In the genomic region with DNA sequence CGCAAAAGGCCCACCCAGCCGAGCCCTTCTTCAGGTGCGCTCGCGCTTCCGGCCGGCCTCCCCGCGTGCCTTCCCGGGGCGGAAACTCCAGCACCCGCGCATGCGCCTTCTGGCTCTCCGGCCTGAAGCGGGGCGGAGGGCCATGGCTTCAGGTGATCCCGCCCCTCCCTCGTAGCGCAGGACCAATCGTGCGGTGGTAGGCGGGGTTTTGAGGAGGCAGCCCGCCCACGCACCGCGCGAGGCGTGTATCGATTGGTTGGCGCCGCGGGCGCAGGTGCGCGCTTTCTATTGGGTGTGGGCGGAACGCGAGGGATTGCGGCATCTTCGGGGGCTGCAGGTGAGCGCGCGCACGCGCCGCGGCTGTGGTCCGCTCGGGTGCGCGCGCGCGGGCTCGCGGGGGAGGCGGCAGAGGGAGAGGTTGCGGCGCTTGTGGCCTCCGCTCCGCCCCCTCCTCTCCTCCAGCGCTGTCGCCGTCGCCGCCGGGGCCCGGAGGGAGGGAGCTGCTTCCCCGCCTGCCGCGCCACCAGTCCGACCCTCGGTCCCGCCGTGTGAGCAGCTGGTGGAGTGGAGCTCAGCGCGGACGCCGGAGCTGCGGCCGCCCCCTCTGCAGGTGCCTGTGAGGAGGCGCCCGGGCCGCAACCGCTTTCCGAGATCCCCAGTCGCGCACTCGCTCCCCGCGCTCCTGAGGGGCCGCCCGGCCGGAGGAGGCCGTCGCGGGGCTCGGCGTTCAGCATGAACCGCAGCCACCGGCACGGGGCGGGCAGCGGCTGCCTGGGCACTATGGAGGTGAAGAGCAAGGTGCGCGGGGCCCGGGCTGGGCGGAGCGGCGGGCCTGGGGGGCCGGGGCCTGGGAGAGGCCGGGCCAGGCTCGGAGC, we compare ENCODE assay signal across 8 cellular contexts. TPM values are rescaled to one million over a fixed set of nuclear protein-coding genes. Genes with fewer than 3 reads are reported as not detected.
DNase-seq lines count a peak whose midpoint lies in the region; ATAC-seq and FAIRE-seq lines count a peak whose summit lies in the region.

A gene with protein sequence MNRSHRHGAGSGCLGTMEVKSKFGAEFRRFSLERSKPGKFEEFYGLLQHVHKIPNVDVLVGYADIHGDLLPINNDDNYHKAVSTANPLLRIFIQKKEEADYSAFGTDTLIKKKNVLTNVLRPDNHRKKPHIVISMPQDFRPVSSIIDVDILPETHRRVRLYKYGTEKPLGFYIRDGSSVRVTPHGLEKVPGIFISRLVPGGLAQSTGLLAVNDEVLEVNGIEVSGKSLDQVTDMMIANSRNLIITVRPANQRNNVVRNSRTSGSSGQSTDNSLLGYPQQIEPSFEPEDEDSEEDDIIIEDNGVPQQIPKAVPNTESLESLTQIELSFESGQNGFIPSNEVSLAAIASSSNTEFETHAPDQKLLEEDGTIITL (plus strand): TSS at position 526 of the 875 bp plus-strand sequence. CDS start 207 bp downstream, at position 733.

- no peaks in the 10 kb centered on the region for H3K9me3 ChIP-seq in mesenchymal stem cell (ENCODE audit: control insufficient read depth, low read length)

- H4K91ac ChIP-seq in mesenchymal stem cell (ENCODE audit: low read length): peak within 1 kb of the TSS; percentile 76

- peak within 1 kb of the TSS; percentile 82 to 88 for H3K4me3 Mint-ChIP-seq in effector memory CD8-positive, alpha-beta T cell

- H3K79me1 ChIP-seq in mesenchymal stem cell (replicated peaks; ENCODE audit: low read length, poor library complexity, severe bottlenecking): peaks cover 5% of the 10 kb centered on the region

- H2BK120ac ChIP-seq in mesenchymal stem cell (ENCODE audit: low read depth, low read length): peak within 1 kb of the TSS; percentile 94

- H3K9me3 Mint-ChIP-seq in effector memory CD8-positive, alpha-beta T cell: no peaks in the 10 kb centered on the region

- H3K18ac ChIP-seq in mesenchymal stem cell (ENCODE audit: low read depth in 1 of 2, low read length in 2 of 2): peak within 1 kb of the TSS; percentile 53 to 92

- peaks cover 23% of the 10 kb centered on the region for H3K4me1 ChIP-seq in mesenchymal stem cell (ENCODE audit: control insufficient read depth, insufficient read depth, low read depth, low read length)

- peak within 1 kb of the TSS; percentile 98 for H3K4me2 ChIP-seq in mesenchymal stem cell (ENCODE audit: low read length, poor library complexity, severe bottlenecking)

- peak within 1 kb of the TSS; percentile 88 for H3K27ac ChIP-seq in mesenchymal stem cell (ENCODE audit: low read length, poor library complexity, severe bottlenecking)

- peak within 1 kb of the TSS; percentile 91 for H2BK5ac ChIP-seq in mesenchymal stem cell (ENCODE audit: low read depth, low read length, poor library complexity, severe bottlenecking)

- peak within 1 kb of the TSS; percentile 98 for H2AFZ ChIP-seq in mesenchymal stem cell (ENCODE audit: low read depth, low read length)

- peak within 1 kb of the TSS; percentile 98 for H2AK5ac ChIP-seq in mesenchymal stem cell (ENCODE audit: low read length, severe bottlenecking)

- H3K23ac ChIP-seq in mesenchymal stem cell (ENCODE audit: low read length in 2 of 2): peak within 1 kb of the TSS in 1 of 2 experiments; percentile 99

- H3K4me1 Mint-ChIP-seq in effector memory CD8-positive, alpha-beta T cell (ENCODE audit: low read depth in 2 of 2): peaks cover 10 to 14% of the 10 kb centered on the region in 2 donors

- H3K27me3 ChIP-seq in mesenchymal stem cell (ENCODE audit: control insufficient read depth in 1 of 2, insufficient read depth in 1 of 2, low read length in 2 of 2): no peaks in the 10 kb centered on the region

- peak within 1 kb of the TSS; percentile 59 to 86 for H2BK12ac ChIP-seq in mesenchymal stem cell (ENCODE audit: low read length in 2 of 2)

- peaks cover 0 to 5% of the 10 kb centered on the region in 2 experiments for H3K36me3 ChIP-seq in mesenchymal stem cell (ENCODE audit: control insufficient read depth in 1 of 2, insufficient read depth in 2 of 2, low read depth in 1 of 2, low read length in 2 of 2)

- H3K4ac ChIP-seq in mesenchymal stem cell (ENCODE audit: low read depth in 1 of 2, low read length in 2 of 2): peak within 1 kb of the TSS; percentile 69 to 94

- H2BK15ac ChIP-seq in mesenchymal stem cell (ENCODE audit: low read depth, poor library complexity, severe bottlenecking): peak within 1 kb of the TSS; percentile 45

- peak within 1 kb of the TSS; percentile 86 for H4K8ac ChIP-seq in mesenchymal stem cell (ENCODE audit: low read length)

- FAIRE-seq in HTR-8/SVneo (lab: Jason Lieb, UNC): peak; percentile 100

- H3K14ac ChIP-seq in mesenchymal stem cell (ENCODE audit: low read length in 2 of 2): peak within 1 kb of the TSS; percentile 44 to 76

- peak within 1 kb of the TSS; percentile 79 to 98 for H3K4me3 ChIP-seq in mesenchymal stem cell (ENCODE audit: insufficient read depth in 1 of 2, low read depth in 1 of 2, low read length in 2 of 2)

- ATAC-seq in GM21390 (IDR thresholded peaks at IDR 0.05; ENCODE audit: unreplicated experiment): peak; percentile 85
- peak; percentile 90 for ATAC-seq in effector memory CD8-positive, alpha-beta T cell (replicated peaks)

- DNase-seq in Caki2 (ENCODE audit: low read depth) (peak; percentile 100), HTR-8/SVneo (ENCODE audit: insufficient read length, low spot score) (peak; percentile 100), NOMO-1 (lab: John Stamatoyannopoulos, UW; ENCODE audit: unreplicated experiment in 2 of 2) (peak; percentile 95 to 98), mesenchymal stem cell (peak; percentile 94)
- peak; percentile 98 to 99 (median 98) for DNase-seq in activated CD8-positive, alpha-beta memory T cell treated with anti-CD3 and anti-CD28 coated beads for 48 hours (ENCODE audit: low read depth in 2 of 3, low spot score in 2 of 3)
- peak; percentile 96 to 98 (median 97) for DNase-seq in effector memory CD8-positive, alpha-beta T cell
- DNase-seq in stimulated activated CD8-positive, alpha-beta memory T cell treated with anti-CD3 and anti-CD28 coated beads, Interleukin-12 subunit alpha, Interleukin-12 subunit beta, amount 100 ng/mL, for 1 hour (ENCODE audit: low read depth): peak; percentile 99

- peaks cover 11% of the 10 kb centered on the region for H3K36me3 Mint-ChIP-seq in effector memory CD8-positive, alpha-beta T cell (ENCODE audit: insufficient read depth)

- no peaks in the 10 kb centered on the region for H3K27me3 Mint-ChIP-seq in effector memory CD8-positive, alpha-beta T cell

- in situ Hi-C loops in Caki2 (cut with HindIII; ENCODE audit: low pct_unique_long_range_greater_than_20kb, low sequenced_read_pairs): loop anchor here (10.0 kb wide), 2 partner anchors 66 to 106 kb away; no protein-coding TSS in a partner anchor

- peak within 1 kb of the TSS; percentile 53 to 62 for H3K27ac Mint-ChIP-seq in effector memory CD8-positive, alpha-beta T cell

- under 1% methylated on average over 66 of the region's 114 CpGs for WGBS in mesenchymal stem cell

- peak within 1 kb of the TSS; percentile 80 for H3K9ac ChIP-seq in mesenchymal stem cell (ENCODE audit: low read length)

RNA-seq across cellular contexts. Expression of the gene that starts here (rescaled TPM):
- total RNA-seq in Caki2 (2014; rRNA removed; shearing (Covaris generic); ENCODE audit: low replicate concordance): 58.6 and 82.5 TPM in 2 replicates
- polyA plus RNA-seq in mesenchymal stem cell (2013, experiment 1 of 2): 2.3 TPM
- 2.5 TPM for polyA plus RNA-seq in mesenchymal stem cell (2013, experiment 2 of 2)

Comparison
In these comparisons a context has a peak if more than half of its experiments do, and no peak if none do; other contexts are left out.
1. Peak in every context shown above with its lines: DNase-seq, ATAC-seq, H3K4me3 ChIP-seq and H3K27ac ChIP-seq.